13 cellular contexts compared by ENCODE assay signal in genomic region chr13:107835339-107836018, GRCh38.
DNase-seq lines count a peak whose midpoint lies in the region; ATAC-seq, FAIRE-seq and TF ChIP-seq lines count a peak whose summit lies in the region.
"Had no signal": no experiment of that assay in that cellular context is flagged by ENCODE, and none has a peak within 500 bp of the region (broad histone marks: within the 10 kb centered on the region; RNA-seq: fewer than 3 reads in every experiment).

No MANE protein-coding gene starts in this region.

- no peak for TF ChIP-seq CTCF in AG10803 (conservative IDR thresholded peaks at IDR 0.05; ENCODE audit: low read length)

- no peaks in the 10 kb centered on the region for H3K36me3 Mint-ChIP-seq in activated CD4-positive, alpha-beta T cell treated with anti-CD3 and anti-CD28 coated beads for 36 hours (ENCODE audit: low read depth)
- H3K36me3 Mint-ChIP-seq: CD14-positive monocyte had no signal

- H3K27ac Mint-ChIP-seq in activated CD4-positive, alpha-beta T cell treated with anti-CD3 and anti-CD28 coated beads for 36 hours: no peak overlapping the region
- H3K27ac Mint-ChIP-seq: CD14-positive monocyte had no signal

- DNase-seq in AG10803 (ENCODE audit: low read depth) (peak; percentile 65), H54 (ENCODE audit: insufficient read length, low spot score) (peak; percentile 64), NCI-H226 (peak; percentile 88), fibroblast of peridontal ligament (ENCODE audit: extremely low read depth) (peak; percentile 42), left ventricle myocardium superior (no peak)
- no peak for DNase-seq in NK-92 treated with Interleukin-12 subunit alpha and Interleukin-12 subunit beta, amount 100 ng/mL, for 24 hours (lab: John Stamatoyannopoulos, UW)
- no peak for DNase-seq in activated CD4-positive, alpha-beta T cell treated with anti-CD3 and anti-CD28 coated beads for 36 hours
- DNase-seq: activated effector memory CD4-positive, alpha-beta T cell treated with Interleukin-2 at 50 U/mL for 16 hours; erythroblast; NCI-H510A treated with DMSO at 0.1 percent for 48 hours; stimulated activated CD4-positive, alpha-beta T cell treated with anti-CD3 and anti-CD28 coated beads, Interleukin-4, amount 100 ng/mL, for 1 hour had no signal

- peaks cover 5% of the 10 kb centered on the region for H3K9me3 Mint-ChIP-seq in activated CD4-positive, alpha-beta T cell treated with anti-CD3 and anti-CD28 coated beads for 36 hours (ENCODE audit: low read depth)

- CTCF ChIA-PET in activated CD4-positive, alpha-beta T cell treated with anti-CD3 and anti-CD28 coated beads for 36 hours (lab: Charles Lee): no interaction called here

- FAIRE-seq in H54 (lab: Jason Lieb, UNC): peak; percentile 100

- ATAC-seq in left ventricle myocardium superior: no peak
- ATAC-seq in activated CD4-positive, alpha-beta T cell treated with anti-CD3 and anti-CD28 coated beads for 36 hours: no peak
- ATAC-seq in GM19324 (IDR thresholded peaks at IDR 0.05; ENCODE audit: low FRiP score, unreplicated experiment): no peak

- intact Hi-C loops in left ventricle myocardium superior (cut with micrococcal nuclease): no loop called here
- intact Hi-C loops in activated CD4-positive, alpha-beta T cell treated with anti-CD3 and anti-CD28 coated beads for 36 hours (cut with DNase I, micrococcal nuclease): no loop called here

- no peak overlapping the region for H3K4me3 Mint-ChIP-seq in activated CD4-positive, alpha-beta T cell treated with anti-CD3 and anti-CD28 coated beads for 36 hours
- H3K4me3 Mint-ChIP-seq: CD14-positive monocyte had no signal

- no peaks in the 10 kb centered on the region for H3K4me1 Mint-ChIP-seq in activated CD4-positive, alpha-beta T cell treated with anti-CD3 and anti-CD28 coated beads for 36 hours
- H3K4me1 Mint-ChIP-seq: CD14-positive monocyte had no signal

- H3K4me3 ChIP-seq in AG10803 (ENCODE audit: low read length): no peak overlapping the region

- H3K27me3 Mint-ChIP-seq in activated CD4-positive, alpha-beta T cell treated with anti-CD3 and anti-CD28 coated beads for 36 hours: peaks cover 2% of the 10 kb centered on the region

- POLR2A ChIA-PET in activated CD4-positive, alpha-beta T cell treated with anti-CD3 and anti-CD28 coated beads for 36 hours (lab: Charles Lee): no interaction called here

- no peak for TF ChIP-seq POLR2A in H54 (IDR thresholded peaks at IDR 0.05; ENCODE audit: low read depth, low read length)

Comparison
In these comparisons a context has a peak if more than half of its experiments do, and no peak if none do; other contexts are left out.
1. DNase-seq: peak in AG10803 (single experiment), H54 (single experiment), NCI-H226 (single experiment) and fibroblast of peridontal ligament (single experiment); none in left ventricle myocardium superior (single experiment), NK-92 treated with Interleukin-12 subunit alpha and Interleukin-12 subunit beta, amount 100 ng/mL, for 24 hours (single experiment) and activated CD4-positive, alpha-beta T cell treated with anti-CD3 and anti-CD28 coated beads for 36 hours (single experiment).